Comparison of ENCODE assay signal across 17 cellular contexts in the genomic region with DNA sequence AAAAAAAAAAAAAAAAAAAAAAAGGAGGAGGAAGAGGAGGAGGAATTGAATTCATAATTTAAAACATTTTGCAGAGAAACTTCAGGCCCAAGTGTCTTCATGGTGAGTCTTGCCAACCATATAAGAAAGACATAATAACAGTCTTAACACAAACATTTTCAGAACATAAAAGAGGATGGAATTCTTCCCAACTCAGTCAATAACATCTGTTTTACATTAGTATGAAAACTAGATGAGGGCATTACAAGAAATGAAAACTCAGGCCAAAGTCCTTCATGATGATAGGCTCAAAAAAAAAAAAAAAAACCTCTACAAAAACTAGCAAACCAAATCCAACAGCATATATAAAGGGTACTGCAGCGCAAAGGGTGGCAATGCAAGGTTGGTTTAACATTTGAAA.
"Had no signal": no experiment of that assay in that cellular context is flagged by ENCODE, and none has a peak within 500 bp of the region (broad histone marks: within the 10 kb centered on the region; RNA-seq: fewer than 3 reads in every experiment).

No MANE protein-coding gene starts in this region.

- H3K4me3 ChIP-seq: thyroid gland had no signal

- H3K36me3 ChIP-seq: thyroid gland had no signal

- DNase-seq: activated CD4-positive, alpha-beta T cell treated with anti-CD3 and anti-CD28 coated beads, Interleukin-2, amount 10 ng/mL, durations not matched to agents 24 days and 14 days; activated CD8-positive, alpha-beta T cell treated with anti-CD3 and anti-CD28 coated beads for 36 hours; activated naive CD4-positive, alpha-beta T cell treated with Interleukin-2 at 50 U/mL for 16 hours; activated T-cell treated with anti-CD3 and anti-CD28 coated beads, Interleukin-2, amount 50 U/mL, for 1 hour; anterior cingulate cortex; cerebellar nuclear complex; effector CD4-positive, alpha-beta T cell; immature natural killer cell; left ventricle myocardium superior; nephron progenitor cell; nucleus accumbens; stimulated activated CD4-positive, alpha-beta T cell treated with anti-CD3 and anti-CD28 coated beads, Interleukin-4, amount 100 ng/mL, for 4 hours; stimulated activated naive CD4-positive, alpha-beta T cell; thyroid gland had no signal

- H3K9me3 Mint-ChIP-seq: activated CD4-positive, alpha-beta T cell treated with anti-CD3 and anti-CD28 coated beads, Interleukin-2, amount 10 ng/mL, durations not matched to agents 24 days and 14 days had no signal

- H3K27ac Mint-ChIP-seq: activated CD4-positive, alpha-beta T cell treated with anti-CD3 and anti-CD28 coated beads, Interleukin-2, amount 10 ng/mL, durations not matched to agents 24 days and 14 days; activated CD8-positive, alpha-beta T cell treated with anti-CD3 and anti-CD28 coated beads for 36 hours; activated T-helper 2 cell treated with anti-CD3 and anti-CD28 coated beads, Interferon-gamma antibody, Interleukin-2, Interleukin-4, amounts not matched to agents 10 μg/mL and 5 μg/mL and 100 μg/mL, durations not matched to agents 14 hours and 24 hours and 36 hours; immature natural killer cell; nephron progenitor cell had no signal

- H3K9me3 ChIP-seq: thyroid gland had no signal

- ATAC-seq: activated CD8-positive, alpha-beta T cell treated with anti-CD3 and anti-CD28 coated beads for 36 hours; esophagus mucosa; left ventricle myocardium superior; sciatic nerve had no signal

- H3K27ac ChIP-seq: thyroid gland had no signal

- H3K27me3 ChIP-seq: thyroid gland had no signal
